ENCODE assay signal across 1 cellular context in the genomic region with DNA sequence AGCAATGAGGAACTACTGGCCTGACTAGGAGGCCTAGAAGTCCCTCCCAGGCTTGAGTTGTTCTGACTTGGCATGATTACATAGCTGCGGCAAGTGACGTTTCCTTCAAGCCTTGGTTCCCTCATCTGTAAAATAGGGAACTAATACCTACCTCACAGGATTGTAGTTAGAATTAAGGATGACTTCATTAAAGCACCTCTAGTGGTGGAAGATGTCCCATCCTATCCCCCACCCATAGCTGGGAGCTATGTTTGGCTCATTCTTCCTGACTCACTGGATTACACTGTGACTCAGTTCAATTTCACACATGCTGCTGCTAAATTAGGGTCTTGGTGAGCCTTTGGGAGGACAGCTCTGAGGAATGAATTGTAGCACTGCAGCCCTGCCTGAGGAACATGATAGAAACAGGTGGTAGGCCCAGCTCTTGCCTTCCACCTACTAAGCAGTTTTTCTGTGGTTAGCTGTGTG.
TF ChIP-seq lines count a peak whose summit lies in the region.

No MANE protein-coding gene starts in this region.

TF ChIP-seq in K562, 482 proteins besides CTCF, POLR2A, EP300 and RAD21 (continues in another document):
- TF ChIP-seq SUPT5H (IDR thresholded peaks at IDR 0.05) (0 out of 2 replicates have a peak, but pooled peaks have one; percentile 28), ATF7 (IDR thresholded peaks at IDR 0.05) (peak; percentile 72; the same call in 1 of the 2 replicates), PTRF (tag; IDR thresholded peaks at IDR 0.05) (no peak), ZNF324 (CRISPR knock-in tag; IDR thresholded peaks at IDR 0.05) (no peak), CC2D1A (IDR thresholded peaks at IDR 0.05) (no peak), CREM (IDR thresholded peaks at IDR 0.05; ENCODE audit: low read depth) (peak; percentile 90), DPF2 (IDR thresholded peaks at IDR 0.05) (peak; percentile 56), ZNF316 (IDR thresholded peaks at IDR 0.05) (peak; percentile 16; the same call in 1 of the 2 replicates), NCOA1 (IDR thresholded peaks at IDR 0.05; ENCODE audit: low read depth) (peak; percentile 81), GATAD2A (IDR thresholded peaks at IDR 0.05) (0 out of 2 replicates have a peak, but pooled peaks have one; percentile 27), ZNF311 (CRISPR knock-in tag; IDR thresholded peaks at IDR 0.05) (0 out of 2 replicates have a peak, but pooled peaks have one; percentile 25), GABPB1 (CRISPR knock-in tag; IDR thresholded peaks at IDR 0.05) (0 out of 2 replicates have a peak, but pooled peaks have one; percentile 50), RCOR1 (IDR thresholded peaks at IDR 0.05; ENCODE audit: borderline replicate concordance in 1 of 2, low read depth in 2 of 2, low read length in 2 of 2) (0 out of 4 replicates have a peak, but pooled peaks of 1 of the 2 experiments have one; percentile 9), THRAP3 (IDR thresholded peaks at IDR 0.05; ENCODE audit: borderline replicate concordance) (no peak), SMARCA4 (IDR thresholded peaks at IDR 0.05) (peak; percentile 56), MAZ (CRISPR knock-in tag; conservative IDR thresholded peaks at IDR 0.05 in 1 of 2, IDR thresholded peaks at IDR 0.05 in 1 of 2) (0 out of 4 replicates have a peak, but pooled peaks of 1 of the 2 experiments have one; percentile 24), ZNF766 (CRISPR knock-in tag; conservative IDR thresholded peaks at IDR 0.05) (no peak), CBFA2T3 (IDR thresholded peaks at IDR 0.05) (0 out of 2 replicates have a peak, but pooled peaks have one; percentile 16), MTA3 (IDR thresholded peaks at IDR 0.05; ENCODE audit: borderline replicate concordance) (peak; percentile 69), NFE2 (IDR thresholded peaks at IDR 0.05; ENCODE audit: low read depth) (peak; percentile 38; the same call in 1 of the 2 replicates), MEF2D (tag; conservative IDR thresholded peaks at IDR 0.05; ENCODE audit: low read depth) (peak; percentile 80), MEIS2 (IDR thresholded peaks at IDR 0.05; ENCODE audit: partially characterized antibody) (peak; percentile 22), JUN (IDR thresholded peaks at IDR 0.05; ENCODE audit: borderline replicate concordance, low read depth, low read length) (peak; percentile 79; the same call in 1 of the 2 replicates), JUN (CRISPR knock-in tag; IDR thresholded peaks at IDR 0.05; ENCODE audit: borderline replicate concordance) (no peak), EHMT2 (IDR thresholded peaks at IDR 0.05) (no peak), ETV5 (CRISPR knock-in tag; IDR thresholded peaks at IDR 0.05; ENCODE audit: low read depth) (no peak), SRF (CRISPR knock-in tag; IDR thresholded peaks at IDR 0.05) (peak in 1 of 2 experiments; percentile 33; a peak in 1 of 4 replicates), YBX1 (IDR thresholded peaks at IDR 0.05) (no peak), SMARCE1 (IDR thresholded peaks at IDR 0.05) (peak; percentile 45; the same call in 1 of the 2 replicates), SAP30 (IDR thresholded peaks at IDR 0.05; ENCODE audit: borderline replicate concordance, insufficient read depth, low read depth, low read length, poor library complexity, severe bottlenecking) (no peak), ELF4 (CRISPR knock-in tag; IDR thresholded peaks at IDR 0.05) (0 out of 2 replicates have a peak, but pooled peaks have one; percentile 62), ATF1 (CRISPR knock-in tag; IDR thresholded peaks at IDR 0.05) (no peak), ATF1 (tag; IDR thresholded peaks at IDR 0.05) (peak; percentile 61; the same call in 1 of the 2 replicates), JUND (IDR thresholded peaks at IDR 0.05; ENCODE audit: borderline replicate concordance, low read depth, low read length) (peak; percentile 63; the same call in 1 of the 2 replicates), JUND (tag; IDR thresholded peaks at IDR 0.05; ENCODE audit: borderline replicate concordance, low read depth, low read length) (peak; percentile 82; the same call in 2 of the 3 replicates)
- TF ChIP-seq, protein P1, sequence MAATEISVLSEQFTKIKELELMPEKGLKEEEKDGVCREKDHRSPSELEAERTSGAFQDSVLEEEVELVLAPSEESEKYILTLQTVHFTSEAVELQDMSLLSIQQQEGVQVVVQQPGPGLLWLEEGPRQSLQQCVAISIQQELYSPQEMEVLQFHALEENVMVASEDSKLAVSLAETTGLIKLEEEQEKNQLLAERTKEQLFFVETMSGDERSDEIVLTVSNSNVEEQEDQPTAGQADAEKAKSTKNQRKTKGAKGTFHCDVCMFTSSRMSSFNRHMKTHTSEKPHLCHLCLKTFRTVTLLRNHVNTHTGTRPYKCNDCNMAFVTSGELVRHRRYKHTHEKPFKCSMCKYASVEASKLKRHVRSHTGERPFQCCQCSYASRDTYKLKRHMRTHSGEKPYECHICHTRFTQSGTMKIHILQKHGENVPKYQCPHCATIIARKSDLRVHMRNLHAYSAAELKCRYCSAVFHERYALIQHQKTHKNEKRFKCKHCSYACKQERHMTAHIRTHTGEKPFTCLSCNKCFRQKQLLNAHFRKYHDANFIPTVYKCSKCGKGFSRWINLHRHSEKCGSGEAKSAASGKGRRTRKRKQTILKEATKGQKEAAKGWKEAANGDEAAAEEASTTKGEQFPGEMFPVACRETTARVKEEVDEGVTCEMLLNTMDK (IDR thresholded peaks at IDR 0.05; ENCODE audit: borderline replicate concordance, insufficient read depth, low read depth, low read length, poor library complexity, severe bottlenecking), result peak; percentile 8
- TF ChIP-seq, protein P2, sequence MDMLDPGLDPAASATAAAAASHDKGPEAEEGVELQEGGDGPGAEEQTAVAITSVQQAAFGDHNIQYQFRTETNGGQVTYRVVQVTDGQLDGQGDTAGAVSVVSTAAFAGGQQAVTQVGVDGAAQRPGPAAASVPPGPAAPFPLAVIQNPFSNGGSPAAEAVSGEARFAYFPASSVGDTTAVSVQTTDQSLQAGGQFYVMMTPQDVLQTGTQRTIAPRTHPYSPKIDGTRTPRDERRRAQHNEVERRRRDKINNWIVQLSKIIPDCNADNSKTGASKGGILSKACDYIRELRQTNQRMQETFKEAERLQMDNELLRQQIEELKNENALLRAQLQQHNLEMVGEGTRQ (CRISPR knock-in tag; IDR thresholded peaks at IDR 0.05), result no peak
- TF ChIP-seq, protein P3, sequence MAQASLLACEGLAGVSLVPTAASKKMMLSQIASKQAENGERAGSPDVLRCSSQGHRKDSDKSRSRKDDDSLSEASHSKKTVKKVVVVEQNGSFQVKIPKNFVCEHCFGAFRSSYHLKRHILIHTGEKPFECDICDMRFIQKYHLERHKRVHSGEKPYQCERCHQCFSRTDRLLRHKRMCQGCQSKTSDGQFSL (CRISPR knock-in tag; IDR thresholded peaks at IDR 0.05), result peak; percentile 65; the same call in 1 of the 2 replicates
- TF ChIP-seq, protein P3 (tag; IDR thresholded peaks at IDR 0.05), result no peak
- TF ChIP-seq, protein P4, sequence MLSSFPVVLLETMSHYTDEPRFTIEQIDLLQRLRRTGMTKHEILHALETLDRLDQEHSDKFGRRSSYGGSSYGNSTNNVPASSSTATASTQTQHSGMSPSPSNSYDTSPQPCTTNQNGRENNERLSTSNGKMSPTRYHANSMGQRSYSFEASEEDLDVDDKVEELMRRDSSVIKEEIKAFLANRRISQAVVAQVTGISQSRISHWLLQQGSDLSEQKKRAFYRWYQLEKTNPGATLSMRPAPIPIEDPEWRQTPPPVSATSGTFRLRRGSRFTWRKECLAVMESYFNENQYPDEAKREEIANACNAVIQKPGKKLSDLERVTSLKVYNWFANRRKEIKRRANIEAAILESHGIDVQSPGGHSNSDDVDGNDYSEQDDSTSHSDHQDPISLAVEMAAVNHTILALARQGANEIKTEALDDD (IDR thresholded peaks at IDR 0.05), result peak; percentile 68
- TF ChIP-seq, protein P5, sequence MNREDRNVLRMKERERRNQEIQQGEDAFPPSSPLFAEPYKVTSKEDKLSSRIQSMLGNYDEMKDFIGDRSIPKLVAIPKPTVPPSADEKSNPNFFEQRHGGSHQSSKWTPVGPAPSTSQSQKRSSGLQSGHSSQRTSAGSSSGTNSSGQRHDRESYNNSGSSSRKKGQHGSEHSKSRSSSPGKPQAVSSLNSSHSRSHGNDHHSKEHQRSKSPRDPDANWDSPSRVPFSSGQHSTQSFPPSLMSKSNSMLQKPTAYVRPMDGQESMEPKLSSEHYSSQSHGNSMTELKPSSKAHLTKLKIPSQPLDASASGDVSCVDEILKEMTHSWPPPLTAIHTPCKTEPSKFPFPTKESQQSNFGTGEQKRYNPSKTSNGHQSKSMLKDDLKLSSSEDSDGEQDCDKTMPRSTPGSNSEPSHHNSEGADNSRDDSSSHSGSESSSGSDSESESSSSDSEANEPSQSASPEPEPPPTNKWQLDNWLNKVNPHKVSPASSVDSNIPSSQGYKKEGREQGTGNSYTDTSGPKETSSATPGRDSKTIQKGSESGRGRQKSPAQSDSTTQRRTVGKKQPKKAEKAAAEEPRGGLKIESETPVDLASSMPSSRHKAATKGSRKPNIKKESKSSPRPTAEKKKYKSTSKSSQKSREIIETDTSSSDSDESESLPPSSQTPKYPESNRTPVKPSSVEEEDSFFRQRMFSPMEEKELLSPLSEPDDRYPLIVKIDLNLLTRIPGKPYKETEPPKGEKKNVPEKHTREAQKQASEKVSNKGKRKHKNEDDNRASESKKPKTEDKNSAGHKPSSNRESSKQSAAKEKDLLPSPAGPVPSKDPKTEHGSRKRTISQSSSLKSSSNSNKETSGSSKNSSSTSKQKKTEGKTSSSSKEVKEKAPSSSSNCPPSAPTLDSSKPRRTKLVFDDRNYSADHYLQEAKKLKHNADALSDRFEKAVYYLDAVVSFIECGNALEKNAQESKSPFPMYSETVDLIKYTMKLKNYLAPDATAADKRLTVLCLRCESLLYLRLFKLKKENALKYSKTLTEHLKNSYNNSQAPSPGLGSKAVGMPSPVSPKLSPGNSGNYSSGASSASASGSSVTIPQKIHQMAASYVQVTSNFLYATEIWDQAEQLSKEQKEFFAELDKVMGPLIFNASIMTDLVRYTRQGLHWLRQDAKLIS (CRISPR knock-in tag; IDR thresholded peaks at IDR 0.05), result 0 out of 2 replicates have a peak, but pooled peaks have one; percentile 3
- TF ChIP-seq, protein P6, sequence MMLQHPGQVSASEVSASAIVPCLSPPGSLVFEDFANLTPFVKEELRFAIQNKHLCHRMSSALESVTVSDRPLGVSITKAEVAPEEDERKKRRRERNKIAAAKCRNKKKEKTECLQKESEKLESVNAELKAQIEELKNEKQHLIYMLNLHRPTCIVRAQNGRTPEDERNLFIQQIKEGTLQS (IDR thresholded peaks at IDR 0.05), result peak; percentile 80
- TF ChIP-seq, protein P6 (CRISPR knock-in tag; conservative IDR thresholded peaks at IDR 0.05), result peak; percentile 64; the same call in 1 of the 2 replicates
- TF ChIP-seq, protein P7, sequence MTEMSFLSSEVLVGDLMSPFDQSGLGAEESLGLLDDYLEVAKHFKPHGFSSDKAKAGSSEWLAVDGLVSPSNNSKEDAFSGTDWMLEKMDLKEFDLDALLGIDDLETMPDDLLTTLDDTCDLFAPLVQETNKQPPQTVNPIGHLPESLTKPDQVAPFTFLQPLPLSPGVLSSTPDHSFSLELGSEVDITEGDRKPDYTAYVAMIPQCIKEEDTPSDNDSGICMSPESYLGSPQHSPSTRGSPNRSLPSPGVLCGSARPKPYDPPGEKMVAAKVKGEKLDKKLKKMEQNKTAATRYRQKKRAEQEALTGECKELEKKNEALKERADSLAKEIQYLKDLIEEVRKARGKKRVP (CRISPR knock-in tag; IDR thresholded peaks at IDR 0.05), result peak; percentile 18; the same call in 1 of the 2 replicates
- TF ChIP-seq, protein P8, sequence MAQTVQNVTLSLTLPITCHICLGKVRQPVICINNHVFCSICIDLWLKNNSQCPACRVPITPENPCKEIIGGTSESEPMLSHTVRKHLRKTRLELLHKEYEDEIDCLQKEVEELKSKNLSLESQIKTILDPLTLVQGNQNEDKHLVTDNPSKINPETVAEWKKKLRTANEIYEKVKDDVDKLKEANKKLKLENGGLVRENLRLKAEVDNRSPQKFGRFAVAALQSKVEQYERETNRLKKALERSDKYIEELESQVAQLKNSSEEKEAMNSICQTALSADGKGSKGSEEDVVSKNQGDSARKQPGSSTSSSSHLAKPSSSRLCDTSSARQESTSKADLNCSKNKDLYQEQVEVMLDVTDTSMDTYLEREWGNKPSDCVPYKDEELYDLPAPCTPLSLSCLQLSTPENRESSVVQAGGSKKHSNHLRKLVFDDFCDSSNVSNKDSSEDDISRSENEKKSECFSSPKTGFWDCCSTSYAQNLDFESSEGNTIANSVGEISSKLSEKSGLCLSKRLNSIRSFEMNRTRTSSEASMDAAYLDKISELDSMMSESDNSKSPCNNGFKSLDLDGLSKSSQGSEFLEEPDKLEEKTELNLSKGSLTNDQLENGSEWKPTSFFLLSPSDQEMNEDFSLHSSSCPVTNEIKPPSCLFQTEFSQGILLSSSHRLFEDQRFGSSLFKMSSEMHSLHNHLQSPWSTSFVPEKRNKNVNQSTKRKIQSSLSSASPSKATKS (CRISPR knock-in tag; IDR thresholded peaks at IDR 0.05), result no peak
- TF ChIP-seq, protein P9, sequence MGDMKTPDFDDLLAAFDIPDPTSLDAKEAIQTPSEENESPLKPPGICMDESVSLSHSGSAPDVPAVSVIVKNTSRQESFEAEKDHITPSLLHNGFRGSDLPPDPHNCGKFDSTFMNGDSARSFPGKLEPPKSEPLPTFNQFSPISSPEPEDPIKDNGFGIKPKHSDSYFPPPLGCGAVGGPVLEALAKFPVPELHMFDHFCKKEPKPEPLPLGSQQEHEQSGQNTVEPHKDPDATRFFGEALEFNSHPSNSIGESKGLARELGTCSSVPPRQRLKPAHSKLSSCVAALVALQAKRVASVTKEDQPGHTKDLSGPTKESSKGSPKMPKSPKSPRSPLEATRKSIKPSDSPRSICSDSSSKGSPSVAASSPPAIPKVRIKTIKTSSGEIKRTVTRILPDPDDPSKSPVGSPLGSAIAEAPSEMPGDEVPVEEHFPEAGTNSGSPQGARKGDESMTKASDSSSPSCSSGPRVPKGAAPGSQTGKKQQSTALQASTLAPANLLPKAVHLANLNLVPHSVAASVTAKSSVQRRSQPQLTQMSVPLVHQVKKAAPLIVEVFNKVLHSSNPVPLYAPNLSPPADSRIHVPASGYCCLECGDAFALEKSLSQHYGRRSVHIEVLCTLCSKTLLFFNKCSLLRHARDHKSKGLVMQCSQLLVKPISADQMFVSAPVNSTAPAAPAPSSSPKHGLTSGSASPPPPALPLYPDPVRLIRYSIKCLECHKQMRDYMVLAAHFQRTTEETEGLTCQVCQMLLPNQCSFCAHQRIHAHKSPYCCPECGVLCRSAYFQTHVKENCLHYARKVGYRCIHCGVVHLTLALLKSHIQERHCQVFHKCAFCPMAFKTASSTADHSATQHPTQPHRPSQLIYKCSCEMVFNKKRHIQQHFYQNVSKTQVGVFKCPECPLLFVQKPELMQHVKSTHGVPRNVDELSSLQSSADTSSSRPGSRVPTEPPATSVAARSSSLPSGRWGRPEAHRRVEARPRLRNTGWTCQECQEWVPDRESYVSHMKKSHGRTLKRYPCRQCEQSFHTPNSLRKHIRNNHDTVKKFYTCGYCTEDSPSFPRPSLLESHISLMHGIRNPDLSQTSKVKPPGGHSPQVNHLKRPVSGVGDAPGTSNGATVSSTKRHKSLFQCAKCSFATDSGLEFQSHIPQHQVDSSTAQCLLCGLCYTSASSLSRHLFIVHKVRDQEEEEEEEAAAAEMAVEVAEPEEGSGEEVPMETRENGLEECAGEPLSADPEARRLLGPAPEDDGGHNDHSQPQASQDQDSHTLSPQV (IDR thresholded peaks at IDR 0.05), result peak; percentile 52; the same call in 1 of the 2 replicates
